In the genomic region with DNA sequence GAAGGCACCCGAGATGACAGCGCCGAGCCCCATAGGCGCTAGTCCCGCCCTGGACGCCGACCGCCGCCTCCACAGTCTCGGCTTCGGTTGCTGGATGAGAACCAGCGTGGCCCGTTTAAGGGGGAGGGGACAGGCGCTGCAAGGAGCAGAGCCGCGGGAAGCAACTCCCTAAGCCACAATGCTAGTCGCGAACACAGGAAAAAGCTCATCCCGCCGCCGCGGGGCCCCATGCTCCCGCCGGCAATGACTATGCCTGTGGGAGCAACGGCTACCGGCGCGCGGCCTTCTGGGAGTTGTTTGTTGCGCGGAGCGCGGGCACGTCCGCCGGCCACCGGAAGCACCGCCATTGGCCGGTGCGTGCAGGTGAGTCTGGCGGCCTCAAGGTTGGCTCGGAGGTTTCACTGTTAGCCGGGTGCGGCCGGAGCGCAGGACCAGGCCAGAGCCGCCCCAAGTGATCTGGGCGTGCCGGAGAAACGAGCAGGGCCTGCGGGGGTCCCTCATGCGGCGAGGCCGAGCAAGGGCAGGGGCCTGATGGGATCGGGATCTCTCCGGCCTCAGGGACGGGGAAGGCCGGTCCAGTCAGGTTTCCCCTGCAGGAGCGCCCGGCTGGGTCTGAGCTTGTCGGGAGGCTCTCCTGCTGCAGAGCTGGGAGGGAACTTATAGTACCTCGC, we compare ENCODE assay signal across 8 cellular contexts. TPM values are rescaled to one million over a fixed set of nuclear protein-coding genes. Genes with fewer than 3 reads are reported as not detected.
DNase-seq lines count a peak whose midpoint lies in the region; ATAC-seq, FAIRE-seq and TF ChIP-seq lines count a peak whose summit lies in the region.

A gene (plus strand): TSS at position 331 of the 671 bp plus-strand sequence. CDS start 15,110 bp downstream, outside the sequence.

- H3K9ac ChIP-seq in H1 (replicated peaks in 1 of 4; ENCODE audit: extremely low read depth in 1 of 4, low read depth in 3 of 4, low read length in 3 of 4) (peak within 1 kb of the TSS; percentile 84 to 97 (median 95)), mesendoderm (ENCODE audit: low read length) (peak within 1 kb of the TSS; percentile 92)

- CTCF ChIA-PET in activated CD8-positive, alpha-beta memory T cell treated with anti-CD3 and anti-CD28 coated beads for 36 hours (lab: Charles Lee): interaction anchor here (0.9 to 2.1 kb wide), 5 partner anchors 9 to 50 kb away, joined by 3 to 8 read pairs (median 5); a partner anchor contains a TSS
- CTCF ChIA-PET in H1 (lab: Charles Lee; ENCODE audit: partially characterized antibody): interaction anchor here (0.6 to 2.7 kb wide), 12 partner anchors 9 to 144 kb away, joined by 3 to 12 read pairs (median 4); no protein-coding TSS in a partner anchor

- WGBS in H1 (ENCODE audit: extremely low coverage in 1 of 2, insufficient coverage in 1 of 2, insufficient read length in 1 of 2, insufficient replicate concordance in 2 of 2, low coverage in 1 of 2, low lambda C conversion rate in 2 of 2, missing lambda C conversion rate in 1 of 2), 2 experiments: 1% methylated on average over 58 of the region's 62 CpGs; no CpG with 5 or more reads in 1 of the 2 experiments
- no CpG with 5 or more reads among the region's 62 CpGs for WGBS in mesendoderm (ENCODE audit: extremely low coverage, insufficient coverage, low lambda C conversion rate)

- H2AFZ ChIP-seq in H1 (ENCODE audit: low read length): peak within 1 kb of the TSS; percentile 64

- H3K4me2 ChIP-seq in H1 (ENCODE audit: insufficient read depth in 1 of 2, low read depth in 2 of 2, low read length in 2 of 2) (peak within 1 kb of the TSS; percentile 89 to 92), mesendoderm (ENCODE audit: low read length) (peak within 1 kb of the TSS; percentile 96)

- H4K8ac ChIP-seq in H1 (ENCODE audit: extremely low read depth, insufficient read depth, low read length) (peak within 1 kb of the TSS; percentile 100), mesendoderm (ENCODE audit: low read depth, low read length) (peak within 1 kb of the TSS; percentile 81)

- peak within 1 kb of the TSS; percentile 99 for H4K5ac ChIP-seq in H1 (ENCODE audit: insufficient read length, low read depth, low read length)
- peak within 1 kb of the TSS; percentile 12 for H4K5ac ChIP-seq in mesendoderm (ENCODE audit: low read length)

- no peak within 1 kb of the TSS for H2BK20ac ChIP-seq in H1 (ENCODE audit: low read length)

- no peak for TF ChIP-seq RAD21 in H1 (IDR thresholded peaks at IDR 0.05 in 1 of 2, conservative IDR thresholded peaks at IDR 0.05 in 1 of 2; ENCODE audit: low read depth in 2 of 2, low read length in 2 of 2)

- H2BK12ac ChIP-seq in H1 (ENCODE audit: low read depth, low read length): no peak within 1 kb of the TSS

- peak within 1 kb of the TSS; percentile 95 for H3K4me3 ChIP-seq in AG09309 (ENCODE audit: control insufficient read depth, low read depth, low read length)
- H3K4me3 ChIP-seq in H1 (ENCODE audit: extremely low read depth in 1 of 4, insufficient read depth in 2 of 4, low read depth in 3 of 4, low read length in 4 of 4): peak within 1 kb of the TSS; percentile 81 to 96 (median 90)
- peak within 1 kb of the TSS; percentile 92 for H3K4me3 ChIP-seq in mesendoderm (ENCODE audit: low read length)

- peak; percentile 87 to 90 for TF ChIP-seq POLR2A in H1 (IDR thresholded peaks at IDR 0.05; ENCODE audit: control extremely low read depth in 1 of 2, low read depth in 2 of 2, low read length in 2 of 2)

- H4K91ac ChIP-seq in H1 (replicated peaks; ENCODE audit: insufficient read length, low read length): peak within 1 kb of the TSS; percentile 73

- ATAC-seq in GM18873 (IDR thresholded peaks at IDR 0.05; ENCODE audit: low FRiP score, unreplicated experiment) (peak; percentile 63), HG03354 (IDR thresholded peaks at IDR 0.05; ENCODE audit: poor library complexity, severe bottlenecking, unreplicated experiment) (peak; percentile 92)

- H3K14ac ChIP-seq in H1 (ENCODE audit: insufficient read length): no peak within 1 kb of the TSS

- FAIRE-seq in H1 (lab: Jason Lieb, UNC): no peak

- H3K27me3 ChIP-seq in H1 (replicated peaks in 1 of 4; ENCODE audit: control insufficient read depth in 3 of 4, extremely low read depth in 1 of 4, insufficient read depth in 3 of 4, low read length in 3 of 4) (no peaks in the 10 kb centered on the region), mesendoderm (ENCODE audit: insufficient read depth, low read length, poor library complexity) (no peaks in the 10 kb centered on the region)

- TF ChIP-seq CTCF in AG09309 (IDR thresholded peaks at IDR 0.05; ENCODE audit: control insufficient read depth, insufficient read depth, low read depth, low read length, missing control alignments): peak; percentile 36
- TF ChIP-seq CTCF in H1 (IDR thresholded peaks at IDR 0.05; ENCODE audit: control extremely low read depth in 1 of 3, insufficient read depth in 1 of 3, low read depth in 1 of 3, low read length in 3 of 3): peak in 2 of 3 experiments; percentile 1; a peak in 2 of 4 replicates

- no peaks in the 10 kb centered on the region; a peak in 1 of 4 replicates for H3K9me3 ChIP-seq in H1 (ENCODE audit: insufficient read depth in 2 of 2, low read depth in 1 of 2, low read length in 1 of 2)

- H3K23ac ChIP-seq in H1 (ENCODE audit: insufficient read length) (no peak within 1 kb of the TSS), mesendoderm (ENCODE audit: low read length) (peak within 1 kb of the TSS; percentile 98)

- H3K27ac ChIP-seq in H1 (ENCODE audit: low read depth, low read length): peak within 1 kb of the TSS; percentile 97
- H3K27ac ChIP-seq in mesendoderm (ENCODE audit: low read depth, low read length): peak within 1 kb of the TSS; percentile 88

- H2AK5ac ChIP-seq in H1 (ENCODE audit: low read depth, low read length): peak within 1 kb of the TSS; percentile 98
- peak within 1 kb of the TSS; percentile 14 for H2AK5ac ChIP-seq in mesendoderm (ENCODE audit: low read length)

- H3K4ac ChIP-seq in H1 (replicated peaks; ENCODE audit: insufficient read length, low read depth, low read length) (peak within 1 kb of the TSS; percentile 94), mesendoderm (ENCODE audit: low read depth, low read length) (peak within 1 kb of the TSS; percentile 94)

- H3K79me2 ChIP-seq in H1 (ENCODE audit: control insufficient read depth in 1 of 2, insufficient read depth in 2 of 2, low read length in 2 of 2) (peaks cover 12 to 40% of the 10 kb centered on the region in 2 experiments; a peak in 3 of 4 replicates), mesendoderm (ENCODE audit: control insufficient read depth, insufficient read depth, low read length) (peaks cover 18% of the 10 kb centered on the region)

- H2BK5ac ChIP-seq in H1 (ENCODE audit: low read depth, low read length): peak within 1 kb of the TSS; percentile 93
- H2BK5ac ChIP-seq in mesendoderm (ENCODE audit: low read length): peak within 1 kb of the TSS; percentile 43

- DNase-seq in AG09309 (ENCODE audit: low read depth) (peak; percentile 16), NCI-H69 (lab: John Stamatoyannopoulos, UW) (peak; percentile 84), H1 (ENCODE audit: low read depth in 1 of 2, low spot score in 2 of 2) (peak in 1 of 2 experiments; percentile 88), mesendoderm (peak; percentile 88)
- peak; percentile 39 for DNase-seq in stimulated activated CD8-positive, alpha-beta memory T cell treated with anti-CD3 and anti-CD28 coated beads, Interleukin-12 subunit alpha, Interleukin-12 subunit beta, amount 100 ng/mL, for 24 hours (ENCODE audit: extremely low read depth)

- peak within 1 kb of the TSS; percentile 95 for H3K56ac ChIP-seq in H1 (replicated peaks; ENCODE audit: insufficient read length, low read depth, low read length)
- H3K56ac ChIP-seq in mesendoderm (ENCODE audit: low read length): peak within 1 kb of the TSS; percentile 96

- H3K4me1 ChIP-seq in H1 (replicated peaks in 1 of 4; ENCODE audit: control insufficient read depth in 3 of 4, insufficient read depth in 4 of 4, low read length in 3 of 4) (peaks cover 3 to 14% (median 5%) of the 10 kb centered on the region in 4 experiments), mesendoderm (ENCODE audit: control insufficient read depth, low read depth, low read length) (peaks cover 9% of the 10 kb centered on the region)

- H2BK15ac ChIP-seq in H1 (ENCODE audit: low read length): peak within 1 kb of the TSS; percentile 77; the same call in 1 of the 2 replicates
- H2BK15ac ChIP-seq in mesendoderm (replicated peaks; ENCODE audit: low read depth): no peak within 1 kb of the TSS

- peak within 1 kb of the TSS; percentile 54 for H2BK120ac ChIP-seq in H1 (replicated peaks; ENCODE audit: low read depth, low read length)
- no peak within 1 kb of the TSS for H2BK120ac ChIP-seq in mesendoderm (ENCODE audit: low read depth, low read length)

- H3K18ac ChIP-seq in H1 (ENCODE audit: extremely low read depth, low read length) (peak within 1 kb of the TSS; percentile 95), mesendoderm (ENCODE audit: low read length) (peak within 1 kb of the TSS; percentile 85)

- peaks cover 3 to 14% of the 10 kb centered on the region in 2 experiments for H4K20me1 ChIP-seq in H1 (replicated peaks in 1 of 2; ENCODE audit: control insufficient read depth in 1 of 2, insufficient read depth in 2 of 2, low read length in 2 of 2)

- peaks cover 10% of the 10 kb centered on the region for H3K79me1 ChIP-seq in H1 (ENCODE audit: low read depth, low read length)
- H3K79me1 ChIP-seq in mesendoderm (ENCODE audit: low read length): peaks cover 20% of the 10 kb centered on the region

- H3K23me2 ChIP-seq in H1 (ENCODE audit: low read depth, low read length): peaks cover 10% of the 10 kb centered on the region

- H3K36me3 ChIP-seq in H1 (ENCODE audit: control insufficient read depth in 2 of 4, insufficient read depth in 4 of 4, low read length in 3 of 4) (peaks cover 24 to 38% (median 33%) of the 10 kb centered on the region in 4 experiments), mesendoderm (ENCODE audit: control insufficient read depth, insufficient read depth, low read length) (peaks cover 17% of the 10 kb centered on the region)

- POLR2A ChIA-PET in activated CD8-positive, alpha-beta memory T cell treated with anti-CD3 and anti-CD28 coated beads for 36 hours (lab: Charles Lee): interaction anchor here (0.7 to 1.6 kb wide), 5 partner anchors 23 to 134 kb away, joined by 3 to 5 read pairs (median 4); a partner anchor contains a TSS
- POLR2A ChIA-PET in H1 (lab: Charles Lee; ENCODE audit: partially characterized antibody): interaction anchor here (0.5 to 4.1 kb wide), 59 partner anchors 8 to 549 kb away, joined by 3 to 52 read pairs (median 5); a partner anchor contains a TSS

- no peak for TF ChIP-seq EP300 in H1 (IDR thresholded peaks at IDR 0.05; ENCODE audit: borderline replicate concordance in 1 of 2, low read depth in 2 of 2, low read length in 2 of 2)

RNA-seq across cellular contexts. Expression of the gene that starts here (rescaled TPM):
- 10 to 100 TPM; 52.1 to 53.6 TPM for total RNA-seq in activated CD8-positive, alpha-beta memory T cell treated with anti-CD3 and anti-CD28 coated beads for 36 hours
- 54.5 and 60.8 TPM in 2 replicates for total RNA-seq in H1 (2021; fragmentation: NEBNext Ultra II Directional; extraction: Animal tissue kit (Norgen Biotek cat#: 25700))
- polyA plus RNA-seq in H1 (2011; rRNA removed): 47.9 and 48.8 TPM in 2 replicates
- 61.3 TPM for polyA plus RNA-seq in H1 (2011; cell fraction: cytosol; rRNA removed)
- 68.7 TPM for polyA plus RNA-seq in H1 (2011; cell fraction: nucleus; rRNA removed)
- polyA plus RNA-seq in H1 (2012, experiment 1 of 2): 50.6 to 67.0 TPM (median 60.0 TPM) in 4 replicates
- polyA plus RNA-seq in H1 (2012, experiment 2 of 2): 14.2 TPM
- 35.8 TPM for polyA plus RNA-seq in H1 (2013, experiment 1 of 2)
- polyA plus RNA-seq in H1 (2013, experiment 2 of 2): 33.3 TPM
- 106 and 107 TPM in 2 replicates for polyA minus RNA-seq in H1 (2011; rRNA and poly(A)+ RNA removed)
- polyA minus RNA-seq in H1 (2011; cell fraction: cytosol; rRNA and poly(A)+ RNA removed): 45.9 TPM
- polyA minus RNA-seq in H1 (2011; cell fraction: nucleus; rRNA and poly(A)+ RNA removed): 135 TPM
- 48.0 TPM for polyA plus RNA-seq in mesendoderm (2013, experiment 1 of 2)
- polyA plus RNA-seq in mesendoderm (2013, experiment 2 of 2): 51.8 TPM
